ENCODE assay signal across 25 cellular contexts in genomic region chr9:116051528-116051927, GRCh38.
"Had no signal": no experiment of that assay in that cellular context is flagged by ENCODE, and none has a peak within 500 bp of the region (broad histone marks: within the 10 kb centered on the region; RNA-seq: fewer than 3 reads in every experiment).

No MANE protein-coding gene starts in this region.

- H3K4me1 Mint-ChIP-seq: activated CD4-positive, alpha-beta T cell treated with anti-CD3 and anti-CD28 coated beads, Interleukin-2, amount 10 ng/mL, durations not matched to agents 24 days and 14 days; activated naive CD8-positive, alpha-beta T cell treated with anti-CD3 and anti-CD28 coated beads for 36 hours; activated T-helper 17 cell treated with anti-CD3 and anti-CD28 coated beads, Interleukin-2, amount 50 U/mL, for 72 hours had no signal

- ATAC-seq: activated CD8-positive, alpha-beta T cell treated with anti-CD3 and anti-CD28 coated beads for 36 hours; activated T-cell treated with anti-CD3 and anti-CD28 coated beads, Interleukin-2, amount 50 U/mL, for 72 hours; activated T-helper 17 cell treated with anti-CD3 and anti-CD28 coated beads, Interleukin-2, amount 50 U/mL, for 72 hours; Panc1 had no signal

- H3K27ac ChIP-seq: brain microvascular endothelial cell, SJCRH30, SK-N-MC had no signal

- H3K36me3 ChIP-seq: brain microvascular endothelial cell, SJCRH30 had no signal

- H3K9me3 Mint-ChIP-seq: activated CD4-positive, alpha-beta T cell treated with anti-CD3 and anti-CD28 coated beads, Interleukin-2, amount 10 ng/mL, durations not matched to agents 24 days and 14 days; activated T-helper 17 cell treated with anti-CD3 and anti-CD28 coated beads, Interleukin-2, amount 50 U/mL, for 72 hours had no signal

- H3K4me3 ChIP-seq: SJCRH30, SK-N-MC had no signal

- H3K9me3 ChIP-seq: SJCRH30 had no signal

- DNase-seq: activated CD4-positive, alpha-beta T cell treated with anti-CD3 and anti-CD28 coated beads, Interleukin-2, amount 10 ng/mL, durations not matched to agents 24 days and 14 days; activated CD4-positive, alpha-beta T cell treated with anti-CD3 and anti-CD28 coated beads, Interleukin-2, amount 50 U/mL, for 4 hours; activated CD8-positive, alpha-beta T cell treated with anti-CD3 and anti-CD28 coated beads for 36 hours; activated effector memory CD4-positive, alpha-beta T cell treated with anti-CD3 and anti-CD28 coated beads, Interleukin-2, amount 50 U/mL, for 16 hours; activated naive CD4-positive, alpha-beta T cell; activated naive CD4-positive, alpha-beta T cell treated with anti-CD3 and anti-CD28 coated beads, Interleukin-2, amount 50 U/mL, for 16 hours; activated naive CD8-positive, alpha-beta T cell treated with anti-CD3 and anti-CD28 coated beads for 36 hours; activated T-cell treated with anti-CD3 and anti-CD28 coated beads, Interleukin-2, amount 50 U/mL, for 1 hour; activated T-cell treated with anti-CD3 and anti-CD28 coated beads, Interleukin-2, amount 50 U/mL, for 72 hours; amniotic stem cell; aorta; brain microvascular endothelial cell; central memory CD4-positive, alpha-beta T cell; NCI-H1105; NCI-H1417 treated with DMSO at 0.1 percent for 48 hours; NCI-H2029; NCI-H2107; NCI-H345; NCI-H524 treated with DMSO at 0.1 percent for 48 hours; SHP77; SJCRH30; T1000 had no signal

- H3K27me3 Mint-ChIP-seq: activated CD4-positive, alpha-beta T cell treated with anti-CD3 and anti-CD28 coated beads, Interleukin-2, amount 10 ng/mL, durations not matched to agents 24 days and 14 days; activated CD8-positive, alpha-beta T cell treated with anti-CD3 and anti-CD28 coated beads for 36 hours; activated naive CD8-positive, alpha-beta T cell treated with anti-CD3 and anti-CD28 coated beads for 36 hours; activated T-helper 17 cell treated with anti-CD3 and anti-CD28 coated beads, Interleukin-2, amount 50 U/mL, for 72 hours had no signal

- H3K36me3 Mint-ChIP-seq: activated naive CD8-positive, alpha-beta T cell treated with anti-CD3 and anti-CD28 coated beads for 36 hours had no signal

- H3K27ac Mint-ChIP-seq: activated CD4-positive, alpha-beta T cell treated with anti-CD3 and anti-CD28 coated beads, Interleukin-2, amount 10 ng/mL, durations not matched to agents 24 days and 14 days; activated CD8-positive, alpha-beta T cell treated with anti-CD3 and anti-CD28 coated beads for 36 hours; activated naive CD8-positive, alpha-beta T cell treated with anti-CD3 and anti-CD28 coated beads for 36 hours; activated T-cell treated with anti-CD3 and anti-CD28 coated beads, Interleukin-2, amount 50 U/mL, for 72 hours; activated T-helper 17 cell treated with anti-CD3 and anti-CD28 coated beads, Interleukin-2, amount 50 U/mL, for 72 hours had no signal

- H3K4me3 Mint-ChIP-seq: activated CD4-positive, alpha-beta T cell treated with anti-CD3 and anti-CD28 coated beads, Interleukin-2, amount 10 ng/mL, durations not matched to agents 24 days and 14 days; activated CD8-positive, alpha-beta T cell treated with anti-CD3 and anti-CD28 coated beads for 36 hours; activated naive CD8-positive, alpha-beta T cell treated with anti-CD3 and anti-CD28 coated beads for 36 hours; activated T-cell treated with anti-CD3 and anti-CD28 coated beads, Interleukin-2, amount 50 U/mL, for 72 hours; activated T-helper 17 cell treated with anti-CD3 and anti-CD28 coated beads, Interleukin-2, amount 50 U/mL, for 72 hours had no signal

- H3K4me1 ChIP-seq: SJCRH30 had no signal

- H3K27me3 ChIP-seq: brain microvascular endothelial cell, SJCRH30 had no signal
